In the genomic region with DNA sequence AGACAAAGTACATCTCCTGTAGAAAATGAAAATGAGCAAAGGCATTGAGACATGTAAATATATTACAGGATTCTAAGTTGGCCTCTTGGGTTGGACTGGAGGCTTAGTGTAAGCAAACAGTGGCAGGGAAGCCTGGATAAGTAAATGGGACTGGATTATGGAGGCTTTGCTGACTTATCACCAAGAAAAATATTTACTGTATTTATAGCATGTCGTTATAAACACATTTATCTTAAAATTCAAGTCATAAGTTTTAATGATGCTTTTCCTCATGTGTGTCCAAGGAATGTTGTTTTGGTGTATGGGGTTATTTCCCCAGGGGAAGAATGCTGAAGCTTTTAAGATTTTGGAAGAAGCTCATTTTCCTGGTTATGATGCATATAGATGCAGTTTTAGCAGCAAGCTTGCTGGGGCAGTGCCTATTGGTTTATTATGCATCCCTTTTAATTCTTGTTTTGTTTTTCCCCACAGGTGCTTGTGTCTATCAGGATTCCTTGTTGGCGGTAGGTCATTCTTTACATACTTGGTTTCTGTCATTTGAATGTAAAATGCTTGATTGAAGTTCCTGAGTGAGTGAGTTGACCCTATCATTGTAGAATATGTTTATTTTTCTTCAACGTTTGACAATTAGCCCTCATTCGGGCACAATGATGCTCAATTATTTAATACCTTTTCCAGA, we compare ENCODE assay signal across 20 cellular contexts.
"Had no signal": no experiment of that assay in that cellular context is flagged by ENCODE, and none has a peak within 500 bp of the region (broad histone marks: within the 10 kb centered on the region; RNA-seq: fewer than 3 reads in every experiment).

No MANE protein-coding gene starts in this region.

- H3K27me3 Mint-ChIP-seq: brain had no signal

- H3K4me3 Mint-ChIP-seq: activated CD8-positive, alpha-beta memory T cell treated with anti-CD3 and anti-CD28 coated beads, Interleukin-2, amount 10 ng/mL, durations not matched to agents 7 days and 5 days; activated naive CD8-positive, alpha-beta T cell; activated T-cell treated with anti-CD3 and anti-CD28 coated beads, Interleukin-2, amount 50 U/mL, for 24 hours; brain; central memory CD8-positive, alpha-beta T cell; effector memory CD8-positive, alpha-beta T cell; naive B cell had no signal

- H3K36me3 Mint-ChIP-seq: activated CD8-positive, alpha-beta memory T cell treated with anti-CD3 and anti-CD28 coated beads, Interleukin-2, amount 10 ng/mL, durations not matched to agents 7 days and 5 days; activated naive CD8-positive, alpha-beta T cell; brain; naive B cell had no signal

- H3K36me3 ChIP-seq: neutrophil had no signal

- H3K27ac ChIP-seq: neutrophil had no signal

- DNase-seq: activated CD4-positive, alpha-beta T cell treated with anti-CD3 and anti-CD28 coated beads, Interleukin-2, amount 50 U/mL, for 48 hours; activated CD4-positive, CD25-positive, alpha-beta regulatory T cell treated with anti-CD3 and anti-CD28 coated beads, Interleukin-2, amount 50 U/mL, for 72 hours; activated CD8-positive, alpha-beta memory T cell treated with anti-CD3 and anti-CD28 coated beads, Interleukin-2, amount 10 ng/mL, durations not matched to agents 7 days and 5 days; activated effector memory CD4-positive, alpha-beta T cell treated with Interleukin-2 at 50 U/mL for 16 hours; activated T-cell treated with anti-CD3 and anti-CD28 coated beads, Interleukin-2, amount 50 U/mL, for 24 hours; amygdala; effector memory CD8-positive, alpha-beta T cell; left colon; naive B cell; posterior cingulate gyrus; right cardiac atrium; stimulated activated CD4-positive, alpha-beta T cell treated with anti-CD3 and anti-CD28 coated beads, Interleukin-2, amount 100 ng/mL, for 24 hours; stimulated activated naive CD4-positive, alpha-beta T cell; substantia nigra; T-helper 2 cell; trophoblast cell had no signal

- H3K27ac Mint-ChIP-seq: activated CD8-positive, alpha-beta memory T cell treated with anti-CD3 and anti-CD28 coated beads, Interleukin-2, amount 10 ng/mL, durations not matched to agents 7 days and 5 days; activated naive CD8-positive, alpha-beta T cell; activated T-cell treated with anti-CD3 and anti-CD28 coated beads, Interleukin-2, amount 50 U/mL, for 24 hours; brain; effector memory CD8-positive, alpha-beta T cell; naive B cell had no signal

- H3K9me3 ChIP-seq: neutrophil had no signal

- ATAC-seq: activated CD8-positive, alpha-beta memory T cell treated with anti-CD3 and anti-CD28 coated beads, Interleukin-2, amount 10 ng/mL, durations not matched to agents 7 days and 5 days; effector memory CD8-positive, alpha-beta T cell; left colon; right cardiac atrium had no signal

- H3K9me3 Mint-ChIP-seq: activated T-cell treated with anti-CD3 and anti-CD28 coated beads, Interleukin-2, amount 50 U/mL, for 24 hours; brain; central memory CD8-positive, alpha-beta T cell; effector memory CD8-positive, alpha-beta T cell had no signal

- H3K4me1 Mint-ChIP-seq: activated CD8-positive, alpha-beta memory T cell treated with anti-CD3 and anti-CD28 coated beads, Interleukin-2, amount 10 ng/mL, durations not matched to agents 7 days and 5 days; central memory CD8-positive, alpha-beta T cell; naive B cell had no signal
